ENCODE assay signal across 8 cellular contexts in the genomic region with DNA sequence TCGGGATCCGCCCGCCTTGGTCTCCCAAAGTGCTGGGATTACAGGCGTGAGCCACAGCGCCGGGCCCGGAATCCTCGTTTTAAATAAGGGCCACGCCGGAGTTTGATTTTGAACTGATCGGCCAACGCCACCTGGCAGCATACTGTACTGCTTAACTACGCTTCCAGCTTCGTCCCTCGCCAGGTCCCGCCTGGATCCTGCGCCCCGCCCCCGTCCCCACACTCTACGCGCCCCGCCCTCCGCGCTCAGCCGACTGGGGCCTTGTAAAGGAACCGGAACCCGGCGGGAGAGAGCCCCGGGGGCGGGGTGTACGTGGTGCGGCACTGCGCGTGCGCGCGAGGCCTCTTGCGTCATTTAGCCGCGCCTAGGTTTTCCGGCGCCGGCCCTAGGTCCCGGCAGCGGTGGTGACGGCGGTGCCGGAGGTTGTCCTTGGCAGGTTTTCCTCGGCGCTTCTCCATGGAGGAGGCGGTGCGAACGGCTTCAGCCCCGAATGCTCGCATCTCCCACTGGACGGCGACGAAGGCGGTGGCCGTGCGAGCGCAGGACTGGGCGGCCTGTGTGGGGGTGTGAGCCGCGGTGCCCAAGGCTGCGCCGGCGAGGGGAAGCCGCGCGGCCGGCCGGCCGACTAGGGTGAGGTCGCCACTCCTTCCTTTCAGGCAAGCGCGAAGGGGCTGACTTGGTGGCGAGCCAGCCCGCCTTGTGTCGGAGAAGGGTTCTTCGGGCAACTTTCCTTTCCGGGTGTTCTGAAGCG. TPM values are rescaled to one million over a fixed set of nuclear protein-coding genes. Genes with fewer than 3 reads are reported as not detected.
DNase-seq lines count a peak whose midpoint lies in the region; ATAC-seq, FAIRE-seq and TF ChIP-seq lines count a peak whose summit lies in the region.

A gene (plus strand): TSS at position 375 of the 751 bp plus-strand sequence. CDS start 13,066 bp downstream, outside the sequence.

- no peaks in the 10 kb centered on the region for H3K36me3 ChIP-seq in pancreas
- H3K36me3 ChIP-seq in tibial artery = peaks cover 0 to under 1% (median 0%) of the 10 kb centered on the region in 3 donors

- ATAC-seq in HG02759 (IDR thresholded peaks at IDR 0.05; ENCODE audit: unreplicated experiment) (peak; percentile 82), Right ventricle myocardium inferior (peak; percentile 99), pancreas (peak; percentile 95 to 99 (median 96))

- DNase-seq in GM12864 (ENCODE audit: low read depth) (peak; percentile 89), NCI-H1417 (lab: John Stamatoyannopoulos, UW) (peak; percentile 96 to 99 (median 99)), SW 1271 (lab: John Stamatoyannopoulos, UW) (peak; percentile 76 to 92), Right ventricle myocardium inferior (ENCODE audit: missing footprints) (peak; percentile 100), pancreas (peak; percentile 97 to 100 (median 100)), tibial artery (peak; percentile 98 to 99)
- DNase-seq in activated naive CD8-positive, alpha-beta T cell treated with anti-CD3 and anti-CD28 coated beads, Interleukin-2, amount 50 U/mL, for 16 hours (ENCODE audit: low read depth, low spot score) = peak; percentile 93

- H3K27me3 ChIP-seq in pancreas (no peaks in the 10 kb centered on the region), tibial artery (no peaks in the 10 kb centered on the region)

- H3K27ac ChIP-seq in pancreas (peak within 1 kb of the TSS; percentile 90 to 98 (median 96)), tibial artery (peak within 1 kb of the TSS; percentile 92)

- H3K9me3 ChIP-seq in pancreas = no peaks in the 10 kb centered on the region
- H3K9me3 ChIP-seq in tibial artery = no peaks in the 10 kb centered on the region

- 0 to 1% methylated on average over 81 to 83 of the region's 83 CpGs for WGBS in pancreas, 2 donors

- TF ChIP-seq CTCF in GM12864 (IDR thresholded peaks at IDR 0.05; ENCODE audit: low read depth, low read length, missing control alignments) (no peak), pancreas (IDR thresholded peaks at IDR 0.05) (no peak), tibial artery (IDR thresholded peaks at IDR 0.05) (peak in 1 of 2 experiments; percentile 31)

- H3K4me1 ChIP-seq in pancreas (peaks cover 0 to 11% (median 0%) of the 10 kb centered on the region in 3 donors), tibial artery (peaks cover 0 to 22% (median 13%) of the 10 kb centered on the region in 4 donors)

- intact Hi-C loops in Right ventricle myocardium inferior (cut with DNase I) (loop anchor here (1.0 kb wide), 1 partner anchor 51 kb away; no protein-coding TSS in a partner anchor), pancreas (cut with DNase I) (loop anchor here in 1 of 3 donors (10.0 kb wide), 1 partner anchor 54 kb away; a partner anchor contains a TSS), tibial artery (cut with DNase I; ENCODE audit: low total_unique reads) (loop anchor here (2.0 to 10.0 kb wide), 2 partner anchors 52 to 136 kb away; a partner anchor contains a TSS)

- FAIRE-seq in pancreas (lab: Jason Lieb, UNC) = peak; percentile 78

- peak within 1 kb of the TSS; percentile 98 for H3K4me3 ChIP-seq in GM12864 (ENCODE audit: low read depth, low read length)
- H3K4me3 ChIP-seq in pancreas = peak within 1 kb of the TSS; percentile 77 to 91 (median 80)
- H3K4me3 ChIP-seq in tibial artery = peak within 1 kb of the TSS; percentile 77 to 88

RNA-seq across cellular contexts. Expression of the gene that starts here (rescaled TPM):
- 22.6 TPM for total RNA-seq in Right ventricle myocardium inferior
- 10 to 100 TPM; 14.3 to 24.9 (median 18.2) TPM for total RNA-seq in pancreas
- 10 to 100 TPM in 1 of 2 donors, 1 to 10 TPM in 1; 4.5 to 10.3 TPM for polyA plus RNA-seq in pancreas

Comparison
In these comparisons a context has a peak if more than half of its experiments do, and no peak if none do; other contexts are left out.
1. Peak in every context shown above with its lines: DNase-seq, ATAC-seq, H3K4me3 ChIP-seq and H3K27ac ChIP-seq.